13 cellular contexts compared by ENCODE assay signal in genomic region chr16:29315916-29316517, GRCh38.
DNase-seq lines count a peak whose midpoint lies in the region; ATAC-seq, FAIRE-seq and TF ChIP-seq lines count a peak whose summit lies in the region.
"Had no signal": no experiment of that assay in that cellular context is flagged by ENCODE, and none has a peak within 500 bp of the region (broad histone marks: within the 10 kb centered on the region; RNA-seq: fewer than 3 reads in every experiment).

No MANE protein-coding gene starts in this region.

- H3K4me3 Mint-ChIP-seq in H9: no peak overlapping the region
- H3K4me3 Mint-ChIP-seq: activated CD4-positive, alpha-beta T cell treated with anti-CD3 and anti-CD28 coated beads, Interleukin-2, amount 10 ng/mL, durations not matched to agents 24 days and 14 days; stimulated activated naive B cell treated with anti-CD40 and anti-IgM and Interleukin-4, amounts not matched to agents 10 μg/mL and 1 μg/mL and 100 μg/mL, for 72 hours had no signal

- peaks cover 24 to 43% of the 10 kb centered on the region in 2 experiments for H3K4me1 Mint-ChIP-seq in H9

- H2BK120ac ChIP-seq in H9 (ENCODE audit: low read depth, low read length, poor library complexity, severe bottlenecking): no peak overlapping the region
- no peak overlapping the region for H2BK120ac ChIP-seq in H1 (replicated peaks; ENCODE audit: low read depth, low read length)

- H2AFZ ChIP-seq in H9 (ENCODE audit: low read length) (no peak overlapping the region), H1 (ENCODE audit: low read length) (0 out of 2 replicates have a peak overlapping the region, but pooled peaks have one; percentile 75)

- TF ChIP-seq EP300 in H1 (IDR thresholded peaks at IDR 0.05; ENCODE audit: borderline replicate concordance in 1 of 2, low read depth in 2 of 2, low read length in 2 of 2): no peak

- no peak for TF ChIP-seq POLR2A in H1 (IDR thresholded peaks at IDR 0.05; ENCODE audit: control extremely low read depth in 1 of 2, low read depth in 2 of 2, low read length in 2 of 2)

- H3K4me3 ChIP-seq in H1 (ENCODE audit: extremely low read depth in 1 of 4, insufficient read depth in 2 of 4, low read depth in 3 of 4, low read length in 4 of 4): no peak overlapping the region
- H3K4me3 ChIP-seq in lower lobe of right lung: no peak overlapping the region

- no peaks in the 10 kb centered on the region for H3K4me1 ChIP-seq in H9 (ENCODE audit: insufficient read depth, low read length)
- H3K4me1 ChIP-seq in H1 (replicated peaks in 1 of 4; ENCODE audit: control insufficient read depth in 3 of 4, insufficient read depth in 4 of 4, low read length in 3 of 4): peaks cover 0 to 4% (median 1%) of the 10 kb centered on the region in 4 experiments; a peak in 3 of 7 replicates
- H3K4me1 ChIP-seq in lower lobe of right lung: peaks cover 11% of the 10 kb centered on the region

- no peak overlapping the region for H3K4me2 ChIP-seq in H9 (ENCODE audit: insufficient read depth, insufficient read length, low read length)
- H3K4me2 ChIP-seq in H1 (ENCODE audit: insufficient read depth in 1 of 2, low read depth in 2 of 2, low read length in 2 of 2): no peak overlapping the region

- peak; percentile 45 for FAIRE-seq in H1 (lab: Jason Lieb, UNC)
- FAIRE-seq: colon had no signal

- ATAC-seq in lower lobe of right lung: no peak
- ATAC-seq: stimulated activated naive B cell treated with anti-CD40 and anti-IgM and Interleukin-4, amounts not matched to agents 10 μg/mL and 1 μg/mL and 100 μg/mL, for 72 hours had no signal

- H3K56ac ChIP-seq in H9 (ENCODE audit: insufficient read length, low read depth, low read length): no peak overlapping the region
- no peak overlapping the region for H3K56ac ChIP-seq in H1 (replicated peaks; ENCODE audit: insufficient read length, low read depth, low read length)

- H4K91ac ChIP-seq in H9 (ENCODE audit: insufficient read length, low read depth, low read length) (no peak overlapping the region), H1 (replicated peaks; ENCODE audit: insufficient read length, low read length) (no peak overlapping the region)

- no peak overlapping the region for H3K27ac ChIP-seq in H9 (ENCODE audit: insufficient read length, low read depth, low read length)
- H3K27ac ChIP-seq in H1 (ENCODE audit: low read depth, low read length): no peak overlapping the region
- H3K27ac ChIP-seq in lower lobe of right lung: no peak overlapping the region
- H3K27ac ChIP-seq in RWPE1: no peak overlapping the region

- CTCF ChIA-PET in H1 (lab: Charles Lee; ENCODE audit: partially characterized antibody): interaction anchor here (0.8 to 1.3 kb wide), 5 partner anchors 12 to 199 kb away, joined by 3 to 7 read pairs (median 3); no protein-coding TSS in a partner anchor
- CTCF ChIA-PET in RWPE1 (lab: Yijun Ruan, JAX): no interaction called here

- H3K79me1 ChIP-seq in H9 (ENCODE audit: insufficient read depth, low read depth, low read length, poor library complexity, severe bottlenecking) (no peaks in the 10 kb centered on the region), H1 (ENCODE audit: low read depth, low read length) (no peaks in the 10 kb centered on the region)

- H3K27me3 ChIP-seq in H9 (ENCODE audit: insufficient read depth, low read length) (no peaks in the 10 kb centered on the region), H1 (replicated peaks in 1 of 4; ENCODE audit: control insufficient read depth in 3 of 4, extremely low read depth in 1 of 4, insufficient read depth in 3 of 4, low read length in 3 of 4) (no peaks in the 10 kb centered on the region; a peak in 1 of 7 replicates), lower lobe of right lung (ENCODE audit: low read depth) (no peaks in the 10 kb centered on the region)

- H2BK5ac ChIP-seq in H9 (ENCODE audit: insufficient read length, low read length) (no peak overlapping the region), H1 (ENCODE audit: low read depth, low read length) (no peak overlapping the region)

- H2AK5ac ChIP-seq in H9 (ENCODE audit: insufficient read length, low read length): no peak overlapping the region
- H2AK5ac ChIP-seq in H1 (ENCODE audit: low read depth, low read length): no peak overlapping the region

- no peak overlapping the region for H2BK20ac ChIP-seq in H9 (ENCODE audit: low read depth, low read length, poor library complexity, severe bottlenecking)
- no peak overlapping the region for H2BK20ac ChIP-seq in H1 (ENCODE audit: low read length)

- H3K9me3 ChIP-seq in H9 (ENCODE audit: control insufficient read depth, low read depth, low read length) (no peaks in the 10 kb centered on the region), H1 (ENCODE audit: insufficient read depth in 2 of 2, low read depth in 1 of 2, low read length in 1 of 2) (no peaks in the 10 kb centered on the region), lower lobe of right lung (no peaks in the 10 kb centered on the region)

- H2BK12ac ChIP-seq in H9 (ENCODE audit: insufficient read length, low read depth, low read length) (no peak overlapping the region), H1 (ENCODE audit: low read depth, low read length) (no peak overlapping the region)

- H3K4ac ChIP-seq in H9 (ENCODE audit: low read depth, low read length) (no peak overlapping the region), H1 (replicated peaks; ENCODE audit: insufficient read length, low read depth, low read length) (no peak overlapping the region)

- H3K36me3 ChIP-seq in H1 (ENCODE audit: control insufficient read depth in 2 of 4, insufficient read depth in 4 of 4, low read length in 3 of 4): no peaks in the 10 kb centered on the region
- H3K36me3 ChIP-seq in lower lobe of right lung: no peaks in the 10 kb centered on the region

- H3K18ac ChIP-seq in H9 (ENCODE audit: insufficient read length, low read depth, low read length) (no peak overlapping the region), H1 (ENCODE audit: extremely low read depth, low read length) (no peak overlapping the region)

- H2BK15ac ChIP-seq in H9 (ENCODE audit: low read depth, low read length) (no peak overlapping the region), H1 (ENCODE audit: low read length) (peak overlapping the region; percentile 31; the same call in 1 of the 2 replicates)

- H3K9me3 Mint-ChIP-seq in H9: no peaks in the 10 kb centered on the region
- H3K9me3 Mint-ChIP-seq: activated CD4-positive, alpha-beta T cell treated with anti-CD3 and anti-CD28 coated beads, Interleukin-2, amount 10 ng/mL, durations not matched to agents 24 days and 14 days; naive B cell; stimulated activated naive B cell treated with anti-CD40 and anti-IgM and Interleukin-4, amounts not matched to agents 10 μg/mL and 1 μg/mL and 100 μg/mL, for 72 hours had no signal

- H3K14ac ChIP-seq in H9 (ENCODE audit: insufficient read depth, low read length) (no peak overlapping the region), H1 (ENCODE audit: insufficient read length) (no peak overlapping the region)

- no peaks in the 10 kb centered on the region for H3K79me2 ChIP-seq in H9 (ENCODE audit: insufficient read depth, low read length)
- no peaks in the 10 kb centered on the region for H3K79me2 ChIP-seq in H1 (ENCODE audit: control insufficient read depth in 1 of 2, insufficient read depth in 2 of 2, low read length in 2 of 2)

- H4K8ac ChIP-seq in H9 (replicated peaks; ENCODE audit: insufficient read length, low read depth, low read length): no peak overlapping the region
- no peak overlapping the region; the same call in 1 of the 2 replicates for H4K8ac ChIP-seq in H1 (ENCODE audit: extremely low read depth, insufficient read depth, low read length)

- peak; percentile 63 to 71 for TF ChIP-seq RAD21 in H1 (IDR thresholded peaks at IDR 0.05 in 1 of 2, conservative IDR thresholded peaks at IDR 0.05 in 1 of 2; ENCODE audit: low read depth in 2 of 2, low read length in 2 of 2)

- H3K27ac Mint-ChIP-seq in H9: no peak overlapping the region; a peak in 1 of 7 replicates
- H3K27ac Mint-ChIP-seq: activated CD4-positive, alpha-beta T cell treated with anti-CD3 and anti-CD28 coated beads, Interleukin-2, amount 10 ng/mL, durations not matched to agents 24 days and 14 days; stimulated activated naive B cell treated with anti-CD40 and anti-IgM and Interleukin-4, amounts not matched to agents 10 μg/mL and 1 μg/mL and 100 μg/mL, for 72 hours had no signal

- peaks cover 2% of the 10 kb centered on the region for H3K27me3 Mint-ChIP-seq in H9 (ENCODE audit: low read depth)
- H3K27me3 Mint-ChIP-seq: activated CD4-positive, alpha-beta T cell treated with anti-CD3 and anti-CD28 coated beads, Interleukin-2, amount 10 ng/mL, durations not matched to agents 24 days and 14 days; naive B cell; stimulated activated naive B cell treated with anti-CD40 and anti-IgM and Interleukin-4, amounts not matched to agents 10 μg/mL and 1 μg/mL and 100 μg/mL, for 72 hours had no signal

- POLR2A ChIA-PET in H1 (lab: Charles Lee; ENCODE audit: partially characterized antibody): interaction anchor here (0.6 to 1.4 kb wide), 2 partner anchors 11 to 999 kb away, joined by 3 read pairs; no protein-coding TSS in a partner anchor
- POLR2A ChIA-PET in RWPE1 (lab: Yijun Ruan, JAX; ENCODE audit: low non-redundant PET): no interaction called here

- WGBS in H9 (ENCODE audit: extremely low coverage, insufficient read length, low lambda C conversion rate): no CpG with 5 or more reads among the region's 12 CpGs
- 74% methylated on average over 11 of the region's 12 CpGs; no CpG with 5 or more reads in 1 of the 2 experiments for WGBS in H1 (ENCODE audit: extremely low coverage in 1 of 2, insufficient coverage in 1 of 2, insufficient read length in 1 of 2, insufficient replicate concordance in 2 of 2, low coverage in 1 of 2, low lambda C conversion rate in 2 of 2, missing lambda C conversion rate in 1 of 2), 2 experiments

- H3K36me3 Mint-ChIP-seq in H9 (ENCODE audit: insufficient read depth in 1 of 3, low read depth in 3 of 3): no peaks in the 10 kb centered on the region; a peak in 1 of 7 replicates
- H3K36me3 Mint-ChIP-seq: naive B cell had no signal

- H3K9ac ChIP-seq in H9 (ENCODE audit: extremely low read depth, insufficient read length, low read length) (no peak overlapping the region), H1 (replicated peaks in 1 of 4; ENCODE audit: extremely low read depth in 1 of 4, low read depth in 3 of 4, low read length in 3 of 4) (no peak overlapping the region)

- peak; percentile 48 for DNase-seq in H9
- peak; percentile 17 for DNase-seq in NCI-H460 (ENCODE audit: extremely low read depth, low read depth)
- no peak for DNase-seq in H1 (ENCODE audit: low read depth in 1 of 2, low spot score in 2 of 2)
- peak; percentile 58 for DNase-seq in retina
- no peak for DNase-seq in lower lobe of right lung
- no peak for DNase-seq in foreskin melanocyte
- no peak for DNase-seq in RWPE1 (ENCODE audit: low spot score)
- DNase-seq: activated CD4-positive, alpha-beta T cell treated with anti-CD3 and anti-CD28 coated beads, Interleukin-2, amount 10 ng/mL, durations not matched to agents 24 days and 14 days; activated naive CD4-positive, alpha-beta T cell; DMS 273 treated with DMSO at 0.1 percent for 48 hours; naive B cell; stimulated activated naive B cell treated with anti-CD40 and anti-IgM and Interleukin-4, amounts not matched to agents 10 μg/mL and 1 μg/mL and 100 μg/mL, for 72 hours had no signal

- H4K5ac ChIP-seq in H9 (ENCODE audit: insufficient read length, low read depth, low read length) (no peak overlapping the region), H1 (ENCODE audit: insufficient read length, low read depth, low read length) (no peak overlapping the region)

- H3T11ph ChIP-seq in H9 (ENCODE audit: low read length): no peak overlapping the region

- H4K20me1 ChIP-seq in H9 (ENCODE audit: control insufficient read depth, insufficient read depth, insufficient read length): no peaks in the 10 kb centered on the region
- no peaks in the 10 kb centered on the region for H4K20me1 ChIP-seq in H1 (replicated peaks in 1 of 2; ENCODE audit: control insufficient read depth in 1 of 2, insufficient read depth in 2 of 2, low read length in 2 of 2)

- no peaks in the 10 kb centered on the region for H3K23me2 ChIP-seq in H9 (ENCODE audit: insufficient read length, low read depth, low read length, poor library complexity, severe bottlenecking)
- no peaks in the 10 kb centered on the region for H3K23me2 ChIP-seq in H1 (ENCODE audit: low read depth, low read length)

- peak; percentile 41; the same call in 2 of the 3 replicates for TF ChIP-seq CTCF in H9 (conservative IDR thresholded peaks at IDR 0.05)
- peak in 2 of 3 experiments; percentile 35 to 49; a peak in 2 of 4 replicates for TF ChIP-seq CTCF in H1 (IDR thresholded peaks at IDR 0.05; ENCODE audit: control extremely low read depth in 1 of 3, insufficient read depth in 1 of 3, low read depth in 1 of 3, low read length in 3 of 3)
- TF ChIP-seq CTCF in lower lobe of right lung (IDR thresholded peaks at IDR 0.05): no peak
- no peak; the same call in 1 of the 2 replicates for TF ChIP-seq CTCF in RWPE1 (conservative IDR thresholded peaks at IDR 0.05; ENCODE audit: low read depth)

- intact Hi-C loops in lower lobe of right lung (cut with DNase I): no loop called here

- H3K23ac ChIP-seq in H9 (ENCODE audit: insufficient read length, low read depth, low read length) (no peak overlapping the region), H1 (ENCODE audit: insufficient read length) (no peak overlapping the region)

Comparison
In these comparisons a context has a peak if more than half of its experiments do, and no peak if none do; other contexts are left out.
1. DNase-seq: peak in H9 (single experiment), NCI-H460 (single experiment) and retina (single experiment); none in H1 (0 of 2), lower lobe of right lung (single experiment), foreskin melanocyte (single experiment) and RWPE1 (single experiment).
2. CTCF ChIP-seq: peak in H9 (single experiment) and H1 (2 of 3); none in lower lobe of right lung (single experiment) and RWPE1 (single experiment).